Comparison of ENCODE assay signal across 17 cellular contexts in the genomic region with DNA sequence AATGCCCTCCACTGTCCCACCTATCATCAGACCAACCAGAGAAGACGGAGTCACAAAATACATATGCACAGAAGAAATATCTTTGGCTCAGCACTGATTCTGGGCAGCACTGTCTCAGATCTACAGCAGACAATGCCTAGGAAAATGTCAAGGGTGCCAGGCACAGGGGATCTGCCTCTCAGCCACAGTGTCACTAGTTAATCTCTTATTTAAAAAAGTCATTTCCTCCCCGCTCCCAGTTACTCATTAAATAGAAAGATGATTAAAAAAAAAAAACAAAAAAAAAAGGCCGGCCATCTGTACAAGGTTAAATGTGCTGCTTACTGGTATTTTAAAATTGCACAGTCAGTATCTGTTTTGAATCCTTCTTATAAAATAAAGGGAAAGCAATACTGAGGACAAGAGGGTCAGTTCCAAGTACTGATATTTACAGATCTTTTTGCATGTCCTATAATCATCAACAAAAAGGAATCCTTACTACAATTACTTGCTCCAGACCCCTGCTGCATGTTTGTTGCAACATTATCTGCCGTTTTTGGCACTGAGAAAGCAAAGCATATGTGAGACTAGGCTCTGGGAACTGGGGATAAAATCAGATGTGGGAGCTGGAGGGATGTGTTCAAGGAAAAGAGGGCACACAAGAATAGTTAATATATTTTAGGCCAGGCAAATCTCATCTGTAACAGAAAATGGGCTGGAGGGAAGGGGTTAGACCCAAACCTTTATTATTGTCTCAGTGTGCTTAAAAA.
"Had no signal": no experiment of that assay in that cellular context is flagged by ENCODE, and none has a peak within 500 bp of the region (broad histone marks: within the 10 kb centered on the region; RNA-seq: fewer than 3 reads in every experiment).

No MANE protein-coding gene starts in this region.

- H3K9me3 ChIP-seq: left ventricle myocardium inferior, right atrium auricular region, thyroid gland had no signal

- H3K27me3 ChIP-seq: right atrium auricular region, thyroid gland had no signal

- H3K27me3 Mint-ChIP-seq: activated CD4-positive, alpha-beta memory T cell treated with anti-CD3 and anti-CD28 coated beads, Interleukin-2, amount 10 ng/mL, durations not matched to agents 7 days and 5 days; activated naive CD8-positive, alpha-beta T cell; stimulated activated naive B cell treated with anti-CD40 and anti-IgM and Interleukin-4, amounts not matched to agents 10 μg/mL and 1 μg/mL and 100 μg/mL, for 72 hours had no signal

- H3K4me3 Mint-ChIP-seq: activated CD4-positive, alpha-beta memory T cell treated with anti-CD3 and anti-CD28 coated beads, Interleukin-2, amount 10 ng/mL, durations not matched to agents 7 days and 5 days; activated naive CD8-positive, alpha-beta T cell; natural killer cell; stimulated activated naive B cell treated with anti-CD40 and anti-IgM and Interleukin-4, amounts not matched to agents 10 μg/mL and 1 μg/mL and 100 μg/mL, for 72 hours had no signal

- H3K27ac Mint-ChIP-seq: activated CD4-positive, alpha-beta memory T cell treated with anti-CD3 and anti-CD28 coated beads, Interleukin-2, amount 10 ng/mL, durations not matched to agents 7 days and 5 days; activated naive CD8-positive, alpha-beta T cell; natural killer cell; stimulated activated naive B cell treated with anti-CD40 and anti-IgM and Interleukin-4, amounts not matched to agents 10 μg/mL and 1 μg/mL and 100 μg/mL, for 72 hours had no signal

- H3K4me1 Mint-ChIP-seq: activated CD4-positive, alpha-beta memory T cell treated with anti-CD3 and anti-CD28 coated beads, Interleukin-2, amount 10 ng/mL, durations not matched to agents 7 days and 5 days; natural killer cell had no signal

- ATAC-seq: natural killer cell; stimulated activated naive B cell treated with anti-CD40 and anti-IgM and Interleukin-4, amounts not matched to agents 10 μg/mL and 1 μg/mL and 100 μg/mL, for 72 hours had no signal

- DNase-seq: activated CD4-positive, alpha-beta memory T cell treated with anti-CD3 and anti-CD28 coated beads, Interleukin-2, amount 10 ng/mL, durations not matched to agents 7 days and 5 days; activated CD4-positive, alpha-beta T cell treated with anti-CD3 and anti-CD28 coated beads for 4 hours; activated gamma-delta T cell; activated T-cell treated with anti-CD3 and anti-CD28 coated beads, Interleukin-2, amount 50 U/mL, for 48 hours; dermis blood vessel endothelial cell; hippocampal formation; left ventricle myocardium inferior; natural killer cell; stimulated activated CD4-positive, alpha-beta T cell treated with anti-CD3 and anti-CD28 coated beads, Interleukin-15, amount 100 ng/mL, for 24 hours; stimulated activated CD4-positive, alpha-beta T cell treated with anti-CD3 and anti-CD28 coated beads, Interleukin-4, amount 100 ng/mL, for 1 hour; stimulated activated naive B cell treated with anti-CD40 and anti-IgM and Interleukin-4, amounts not matched to agents 10 μg/mL and 1 μg/mL and 100 μg/mL, for 72 hours; T-helper 1 cell; T1000; thyroid gland had no signal

- H3K36me3 ChIP-seq: thyroid gland had no signal

- H3K9me3 Mint-ChIP-seq: natural killer cell; stimulated activated naive B cell treated with anti-CD40 and anti-IgM and Interleukin-4, amounts not matched to agents 10 μg/mL and 1 μg/mL and 100 μg/mL, for 72 hours had no signal

- H3K4me3 ChIP-seq: left ventricle myocardium inferior, right atrium auricular region, skin epidermis, thyroid gland had no signal

- H3K36me3 Mint-ChIP-seq: natural killer cell had no signal

- H3K27ac ChIP-seq: left ventricle myocardium inferior, right atrium auricular region, skin epidermis, thyroid gland had no signal
